In genomic region chr1:223289621-223290020, GRCh38 we compare ENCODE assay signal across 28 cellular contexts.
"Had no signal": no experiment of that assay in that cellular context is flagged by ENCODE, and none has a peak within 500 bp of the region (broad histone marks: within the 10 kb centered on the region; RNA-seq: fewer than 3 reads in every experiment).

No MANE protein-coding gene starts in this region.

- H3K4me1 Mint-ChIP-seq: activated B cell treated with CpG ODN at 0.5 μM for 24 hours; activated CD4-positive, alpha-beta T cell treated with anti-CD3 and anti-CD28 coated beads, Interleukin-2, amount 10 ng/mL, durations not matched to agents 24 days and 14 days; activated CD8-positive, alpha-beta memory T cell treated with anti-CD3 and anti-CD28 coated beads, Interleukin-2, amount 10 ng/mL, durations not matched to agents 7 days and 5 days; brain had no signal

- H3K27ac ChIP-seq: KMS-11 had no signal

- ATAC-seq: activated CD8-positive, alpha-beta memory T cell treated with anti-CD3 and anti-CD28 coated beads, Interleukin-2, amount 10 ng/mL, durations not matched to agents 7 days and 5 days; PC-3; T-cell had no signal

- H3K9ac ChIP-seq: KMS-11 had no signal

- H3K27me3 Mint-ChIP-seq: activated CD4-positive, alpha-beta T cell treated with anti-CD3 and anti-CD28 coated beads, Interleukin-2, amount 10 ng/mL, durations not matched to agents 24 days and 14 days; activated CD8-positive, alpha-beta memory T cell treated with anti-CD3 and anti-CD28 coated beads, Interleukin-2, amount 10 ng/mL, durations not matched to agents 7 days and 5 days; activated naive CD4-positive, alpha-beta T cell treated with anti-CD3 and anti-CD28 coated beads, Interleukin-2, amount 50 U/mL, for 24 hours; activated T-cell treated with anti-CD3 and anti-CD28 coated beads, Interleukin-2, amount 50 U/mL, for 24 hours; T-cell had no signal

- H3K9me3 Mint-ChIP-seq: activated naive CD4-positive, alpha-beta T cell treated with anti-CD3 and anti-CD28 coated beads, Interleukin-2, amount 50 U/mL, for 24 hours had no signal

- FAIRE-seq: astrocyte, RCC 7860, TTC549 had no signal

- H3K4me2 ChIP-seq: KMS-11 had no signal

- H3K4me3 Mint-ChIP-seq: activated B cell treated with CpG ODN at 0.5 μM for 24 hours; activated CD4-positive, alpha-beta T cell treated with anti-CD3 and anti-CD28 coated beads, Interleukin-2, amount 10 ng/mL, durations not matched to agents 24 days and 14 days; activated CD8-positive, alpha-beta memory T cell treated with anti-CD3 and anti-CD28 coated beads, Interleukin-2, amount 10 ng/mL, durations not matched to agents 7 days and 5 days; activated naive CD4-positive, alpha-beta T cell treated with anti-CD3 and anti-CD28 coated beads, Interleukin-2, amount 50 U/mL, for 24 hours; activated T-cell treated with anti-CD3 and anti-CD28 coated beads, Interleukin-2, amount 50 U/mL, for 24 hours; activated T-helper 1 cell treated with anti-CD3 and anti-CD28 coated beads, Interleukin-12 subunit alpha, Interleukin-12 subunit beta, Interleukin-2, Interleukin-4 antibody, amounts not matched to agents 30 ng/mL and 10 ng/mL and 1 ng/mL, durations not matched to agents 14 hours and 24 hours and 36 hours; brain; T-cell had no signal

- H3K27ac Mint-ChIP-seq: activated B cell treated with CpG ODN at 0.5 μM for 24 hours; activated CD4-positive, alpha-beta T cell treated with anti-CD3 and anti-CD28 coated beads, Interleukin-2, amount 10 ng/mL, durations not matched to agents 24 days and 14 days; activated CD8-positive, alpha-beta memory T cell treated with anti-CD3 and anti-CD28 coated beads, Interleukin-2, amount 10 ng/mL, durations not matched to agents 7 days and 5 days; activated naive CD4-positive, alpha-beta T cell treated with anti-CD3 and anti-CD28 coated beads, Interleukin-2, amount 50 U/mL, for 24 hours; activated T-cell treated with anti-CD3 and anti-CD28 coated beads, Interleukin-2, amount 50 U/mL, for 24 hours; activated T-helper 1 cell treated with anti-CD3 and anti-CD28 coated beads, Interleukin-12 subunit alpha, Interleukin-12 subunit beta, Interleukin-2, Interleukin-4 antibody, amounts not matched to agents 30 ng/mL and 10 ng/mL and 1 ng/mL, durations not matched to agents 14 hours and 24 hours and 36 hours; brain; T-cell had no signal

- DNase-seq: activated B cell treated with CpG ODN at 0.5 μM for 24 hours; activated CD4-positive, alpha-beta T cell treated with anti-CD3 and anti-CD28 coated beads for 1 hour; activated CD4-positive, alpha-beta T cell treated with anti-CD3 and anti-CD28 coated beads, Interleukin-2, amount 10 ng/mL, durations not matched to agents 24 days and 14 days; activated CD4-positive, alpha-beta T cell treated with anti-CD3 and anti-CD28 coated beads, Interleukin-2, amount 50 U/mL, for 48 hours; activated CD8-positive, alpha-beta memory T cell treated with anti-CD3 and anti-CD28 coated beads, Interleukin-2, amount 10 ng/mL, durations not matched to agents 7 days and 5 days; activated effector memory CD4-positive, alpha-beta T cell treated with Interleukin-2 at 50 U/mL for 16 hours; activated naive CD4-positive, alpha-beta T cell; activated T-cell treated with anti-CD3 and anti-CD28 coated beads, Interleukin-2, amount 50 U/mL, for 24 hours; amygdala; caudate nucleus; MM.1S; NCI-H1105; NCI-H1436; NCI-H1694 treated with DMSO at 0.1 percent for 48 hours; NCI-H2029 treated with DMSO at 0.1 percent for 48 hours; NCI-H524; PC-3; SHP77 treated with DMSO at 0.1 percent for 48 hours; T-cell; T-helper 2 cell; T1000 had no signal
